22 cellular contexts compared by ENCODE assay signal in genomic region chr13:63595811-63596210, GRCh38.
"Had no signal": no experiment of that assay in that cellular context is flagged by ENCODE, and none has a peak within 500 bp of the region (broad histone marks: within the 10 kb centered on the region; RNA-seq: fewer than 3 reads in every experiment).

No MANE protein-coding gene starts in this region.

- H3K4me1 ChIP-seq: left ventricle myocardium inferior, lower lobe of right lung, parathyroid adenoma, psoas muscle, right lobe of liver, spleen, tibial artery had no signal

- H2AFZ ChIP-seq: hepatocyte, parathyroid adenoma had no signal

- H3K4me1 Mint-ChIP-seq: stimulated activated memory B cell treated with anti-CD40 and anti-IgM and Interleukin-4, amounts not matched to agents 10 μg/mL and 1 μg/mL and 100 μg/mL, for 72 hours had no signal

- H3K36me3 Mint-ChIP-seq: natural killer cell treated with Interleukin-12 subunit alpha and Interleukin-12 subunit beta and Interleukin-15 and Interleukin-18, amount 100 ng/mL, for 72 hours; stimulated activated memory B cell treated with anti-CD40 and anti-IgM and Interleukin-4, amounts not matched to agents 10 μg/mL and 1 μg/mL and 100 μg/mL, for 72 hours had no signal

- FAIRE-seq: kidney had no signal

- H3K4me2 ChIP-seq: hepatocyte had no signal

- H3K4me3 ChIP-seq: hepatocyte, left ventricle myocardium inferior, lower lobe of right lung, psoas muscle, right lobe of liver, spleen, tibial artery had no signal

- ATAC-seq: effector memory CD8-positive, alpha-beta T cell; left cardiac atrium; lower lobe of right lung; natural killer cell treated with Interleukin-12 subunit alpha and Interleukin-12 subunit beta and Interleukin-15 and Interleukin-18, amount 100 ng/mL, for 72 hours; psoas muscle; right lobe of liver; stimulated activated memory B cell treated with anti-CD40 and anti-IgM and Interleukin-4, amounts not matched to agents 10 μg/mL and 1 μg/mL and 100 μg/mL, for 72 hours had no signal

- H3K4me3 Mint-ChIP-seq: effector memory CD8-positive, alpha-beta T cell; natural killer cell treated with Interleukin-12 subunit alpha and Interleukin-12 subunit beta and Interleukin-15 and Interleukin-18, amount 100 ng/mL, for 72 hours; stimulated activated memory B cell treated with anti-CD40 and anti-IgM and Interleukin-4, amounts not matched to agents 10 μg/mL and 1 μg/mL and 100 μg/mL, for 72 hours; stimulated activated naive CD8-positive, alpha-beta T cell treated with anti-CD3 and anti-CD28 coated beads, Interleukin-15, Interleukin-2, amounts not matched to agents 100 ng/mL and 50 ng/mL, for 24 hours had no signal

- H3K27ac ChIP-seq: hepatocyte, left ventricle myocardium inferior, lower lobe of right lung, parathyroid adenoma, psoas muscle, right lobe of liver, spleen, tibial artery had no signal

- H3K27ac Mint-ChIP-seq: effector memory CD8-positive, alpha-beta T cell; natural killer cell treated with Interleukin-12 subunit alpha and Interleukin-12 subunit beta and Interleukin-15 and Interleukin-18, amount 100 ng/mL, for 72 hours; stimulated activated memory B cell treated with anti-CD40 and anti-IgM and Interleukin-4, amounts not matched to agents 10 μg/mL and 1 μg/mL and 100 μg/mL, for 72 hours; stimulated activated naive CD8-positive, alpha-beta T cell treated with anti-CD3 and anti-CD28 coated beads, Interleukin-15, Interleukin-2, amounts not matched to agents 100 ng/mL and 50 ng/mL, for 24 hours had no signal

- H3K9ac ChIP-seq: parathyroid adenoma had no signal

- H3K27me3 Mint-ChIP-seq: effector memory CD8-positive, alpha-beta T cell; natural killer cell treated with Interleukin-12 subunit alpha and Interleukin-12 subunit beta and Interleukin-15 and Interleukin-18, amount 100 ng/mL, for 72 hours; stimulated activated memory B cell treated with anti-CD40 and anti-IgM and Interleukin-4, amounts not matched to agents 10 μg/mL and 1 μg/mL and 100 μg/mL, for 72 hours; stimulated activated naive CD8-positive, alpha-beta T cell treated with anti-CD3 and anti-CD28 coated beads, Interleukin-15, Interleukin-2, amounts not matched to agents 100 ng/mL and 50 ng/mL, for 24 hours had no signal

- H3K36me3 ChIP-seq: left ventricle myocardium inferior, lower lobe of right lung, right lobe of liver, spleen, tibial artery had no signal

- DNase-seq: effector memory CD8-positive, alpha-beta T cell; foreskin melanocyte; head of caudate nucleus; kidney; left cardiac atrium; left ventricle myocardium inferior; lower lobe of right lung; mesenchymal stem cell; midbrain; psoas muscle; retina; right lobe of liver; spleen; stimulated activated CD4-positive, alpha-beta T cell treated with anti-CD3 and anti-CD28 coated beads, Interleukin-15, amount 100 ng/mL, for 24 hours; stimulated activated CD4-positive, alpha-beta T cell treated with anti-CD3 and anti-CD28 coated beads, Interleukin-1b, Interleukin-23, amount 100 ng/mL, for 48 hours; stimulated activated CD4-positive, alpha-beta T cell treated with anti-CD3 and anti-CD28 coated beads, Interleukin-4, amount 100 ng/mL, for 24 hours; tibial artery had no signal

- H3K27me3 ChIP-seq: hepatocyte, right lobe of liver, spleen, tibial artery had no signal

- H3K9me3 ChIP-seq: lower lobe of right lung, psoas muscle, right lobe of liver, tibial artery had no signal

- H3K79me2 ChIP-seq: hepatocyte, parathyroid adenoma had no signal
